Comparison of ENCODE assay signal across 1 cellular context in genomic region chr20:41191562-41192500, GRCh38.
TF ChIP-seq lines count a peak whose summit lies in the region.

No MANE protein-coding gene starts in this region.

TF ChIP-seq in HepG2, 621 proteins besides CTCF, POLR2A, EP300 and RAD21 (continued from another document):
- no peak for TF ChIP-seq ZNF572 (CRISPR knock-in tag; IDR thresholded peaks at IDR 0.05)
- TF ChIP-seq PHF8 (CRISPR knock-in tag; IDR thresholded peaks at IDR 0.05): no peak
- TF ChIP-seq TOPORS (CRISPR knock-in tag; IDR thresholded peaks at IDR 0.05): no peak
- no peak for TF ChIP-seq KAT8 (CRISPR knock-in tag; IDR thresholded peaks at IDR 0.05)
- TF ChIP-seq ADNP (CRISPR knock-in tag; IDR thresholded peaks at IDR 0.05): no peak
- no peak for TF ChIP-seq MED1 (CRISPR knock-in tag; IDR thresholded peaks at IDR 0.05)
- TF ChIP-seq ZNF264 (CRISPR knock-in tag; IDR thresholded peaks at IDR 0.05): no peak
